8 cellular contexts compared by ENCODE assay signal in genomic region chr5:73625905-73626811, GRCh38. TPM values are rescaled to one million over a fixed set of nuclear protein-coding genes. Genes with fewer than 3 reads are reported as not detected.
DNase-seq lines count a peak whose midpoint lies in the region; ATAC-seq and TF ChIP-seq lines count a peak whose summit lies in the region.

TSS of gene ARHGEF28 (plus strand) at chr5:73626196. CDS start at chr5:73684852, 58,656 bp downstream.

- peaks cover 51% of the 10 kb centered on the region for H3K79me2 ChIP-seq in ACC112 (ENCODE audit: control insufficient read depth, insufficient read depth, low read length, unreplicated experiment)

- TF ChIP-seq CTCF in GM13977 (IDR thresholded peaks at IDR 0.05; ENCODE audit: extremely low read depth, insufficient read depth, missing control alignments), result no peak

- peak; percentile 91 for ATAC-seq in left lobe of liver
- no peak for ATAC-seq in HG03378 (IDR thresholded peaks at IDR 0.05; ENCODE audit: unreplicated experiment)

- no peaks in the 10 kb centered on the region for H3K27me3 ChIP-seq in ACC112 (ENCODE audit: insufficient read depth, low read length)

- H2AFZ ChIP-seq in ACC112 (ENCODE audit: low read length, unreplicated experiment), result peak within 1 kb of the TSS; percentile 70

- H3K36me3 ChIP-seq in ACC112 (ENCODE audit: insufficient read depth, low read length), result no peaks in the 10 kb centered on the region

- H3K27ac ChIP-seq in ACC112 (ENCODE audit: low read depth, low read length), result peak within 1 kb of the TSS; percentile 49

- peak; percentile 61 for DNase-seq in GM13977 (ENCODE audit: low spot score)
- peak; percentile 59 for DNase-seq in HuH-7 (ENCODE audit: low spot score)
- peak; percentile 2 for DNase-seq in T follicular helper cell (ENCODE audit: low read depth)
- peak; percentile 79 for DNase-seq in dermis blood vessel endothelial cell
- DNase-seq in left lobe of liver (ENCODE audit: low spot score), result peak; percentile 88
- DNase-seq in stimulated activated CD4-positive, alpha-beta T cell treated with anti-CD3 and anti-CD28 coated beads, Interleukin-4, amount 100 ng/mL, for 48 hours (ENCODE audit: low read depth in 2 of 2), result peak; percentile 8 to 16

- peak within 1 kb of the TSS; percentile 92 for H3K4me3 ChIP-seq in ACC112 (ENCODE audit: low read depth, low read length)

- in situ Hi-C loops in GM13977 (cut with MboI; ENCODE audit: low pct_unique_long_range_greater_than_20kb, low sequenced_read_pairs, unreplicated experiment), result no loop called here

- H3K4me1 ChIP-seq in ACC112 (ENCODE audit: control insufficient read depth, insufficient read depth, low read length, unreplicated experiment), result peaks cover 40% of the 10 kb centered on the region

RNA-seq across cellular contexts. Expression of gene ARHGEF28, which starts in this region (rescaled TPM):
- total RNA-seq in dermis blood vessel endothelial cell (115 and 151 TPM in 2 replicates), left lobe of liver (14.4 TPM)

Comparison
In these comparisons a context has a peak if more than half of its experiments do, and no peak if none do; other contexts are left out.
1. DNase-seq: peak in every context shown above with its lines; median percentile 88 in left lobe of liver; 79 in dermis blood vessel endothelial cell; 61 in GM13977; 59 in HuH-7; 12 in stimulated activated CD4-positive, alpha-beta T cell treated with anti-CD3 and anti-CD28 coated beads, Interleukin-4, amount 100 ng/mL, for 48 hours; 2 in T follicular helper cell.